8 cellular contexts compared by ENCODE assay signal in genomic region chr3:172596394-172596706, GRCh38.
DNase-seq lines count a peak whose midpoint lies in the region; ATAC-seq, FAIRE-seq and TF ChIP-seq lines count a peak whose summit lies in the region.

No MANE protein-coding gene starts in this region.

- no peak for FAIRE-seq in keratinocyte (lab: Jason Lieb, UNC)

- H3K36me3 ChIP-seq in keratinocyte (ENCODE audit: control insufficient read depth in 2 of 2, extremely low read depth in 1 of 2, insufficient read depth in 2 of 2, low read length in 2 of 2) = no peaks in the 10 kb centered on the region

- CTCF ChIA-PET in activated CD4-positive, alpha-beta T cell treated with anti-CD3 and anti-CD28 coated beads, Interleukin-2, amount 10 ng/mL, durations not matched to agents 7 days and 5 days (lab: Charles Lee) = interaction anchor here (0.7 to 5.0 kb wide), 31 partner anchors 9 to 149 kb away, joined by 3 to 41 read pairs (median 5); partner anchors contain the start of gene TNFSF10
- CTCF ChIA-PET in activated CD8-positive, alpha-beta T cell treated with anti-CD3 and anti-CD28 coated beads for 36 hours (lab: Charles Lee) = interaction anchor here (0.9 to 5.7 kb wide), 38 partner anchors 10 to 264 kb away, joined by 3 to 78 read pairs (median 12); partner anchors contain the start of genes GHSR and TNFSF10

- dilution Hi-C loops in keratinocyte (cut with MboI; ENCODE audit: extremely low pct_ligation_motif_present, low sequenced_read_pairs) = no loop called here

- no peak for DNase-seq in activated CD4-positive, alpha-beta T cell treated with anti-CD3 and anti-CD28 coated beads, Interleukin-2, amount 10 ng/mL, durations not matched to agents 7 days and 5 days
- no peak for DNase-seq in activated CD4-positive, alpha-beta T cell treated with anti-CD3 and anti-CD28 coated beads for 4 hours
- DNase-seq in activated CD8-positive, alpha-beta T cell treated with anti-CD3 and anti-CD28 coated beads for 36 hours = no peak
- no peak for DNase-seq in keratinocyte (ENCODE audit: low read depth, low spot score)
- DNase-seq in DMS153 (lab: John Stamatoyannopoulos, UW) = no peak

- H4K20me1 ChIP-seq in keratinocyte (ENCODE audit: control insufficient read depth, extremely low read depth, insufficient read depth, low read length) = no peaks in the 10 kb centered on the region

- ATAC-seq in activated CD8-positive, alpha-beta T cell treated with anti-CD3 and anti-CD28 coated beads for 36 hours = no peak
- ATAC-seq in stimulated activated memory B cell treated with anti-CD40 and anti-IgM and Interleukin-4, amounts not matched to agents 10 μg/mL and 1 μg/mL and 100 μg/mL, for 72 hours = no peak
- ATAC-seq in GM18511 (IDR thresholded peaks at IDR 0.05; ENCODE audit: unreplicated experiment) = no peak
- no peak for ATAC-seq in GM19035 (IDR thresholded peaks at IDR 0.05; ENCODE audit: unreplicated experiment)

- POLR2A ChIA-PET in activated CD4-positive, alpha-beta T cell treated with anti-CD3 and anti-CD28 coated beads, Interleukin-2, amount 10 ng/mL, durations not matched to agents 7 days and 5 days (lab: Charles Lee) = interaction anchor here (1.5 kb wide), 1 partner anchor 73 kb away, joined by 7 read pairs; the partner anchor contains the start of gene TNFSF10
- POLR2A ChIA-PET in activated CD8-positive, alpha-beta T cell treated with anti-CD3 and anti-CD28 coated beads for 36 hours (lab: Charles Lee) = interaction anchor here (1.2 to 5.5 kb wide), 6 partner anchors 12 to 84 kb away, joined by 3 to 26 read pairs (median 4); no protein-coding TSS in a partner anchor

- peak overlapping the region; percentile 58 for H2AFZ ChIP-seq in keratinocyte (ENCODE audit: control insufficient read depth, low read length)

- H3K9me1 ChIP-seq in keratinocyte (ENCODE audit: control insufficient read depth, extremely low read depth, insufficient read depth, low read length) = no peaks in the 10 kb centered on the region

- H3K79me2 ChIP-seq in keratinocyte (ENCODE audit: control insufficient read depth, insufficient read depth, low read length) = no peaks in the 10 kb centered on the region

- peak overlapping the region; percentile 84 for H3K27ac Mint-ChIP-seq in activated CD4-positive, alpha-beta T cell treated with anti-CD3 and anti-CD28 coated beads, Interleukin-2, amount 10 ng/mL, durations not matched to agents 7 days and 5 days
- peak overlapping the region; percentile 86 for H3K27ac Mint-ChIP-seq in activated CD8-positive, alpha-beta T cell treated with anti-CD3 and anti-CD28 coated beads for 36 hours
- peak overlapping the region; percentile 56 for H3K27ac Mint-ChIP-seq in stimulated activated memory B cell treated with anti-CD40 and anti-IgM and Interleukin-4, amounts not matched to agents 10 μg/mL and 1 μg/mL and 100 μg/mL, for 72 hours

- no peak overlapping the region for H3K4me3 ChIP-seq in keratinocyte (ENCODE audit: control insufficient read depth in 2 of 3, extremely low read depth in 1 of 3, insufficient read depth in 2 of 3, low read depth in 1 of 3, low read length in 3 of 3)

- H3K27ac ChIP-seq in keratinocyte (ENCODE audit: control insufficient read depth, insufficient read depth, low read length) = no peak overlapping the region

- no peaks in the 10 kb centered on the region for H3K9me3 ChIP-seq in keratinocyte (ENCODE audit: control insufficient read depth, low read depth, low read length)

- peaks cover 17% of the 10 kb centered on the region for H3K4me1 ChIP-seq in keratinocyte (ENCODE audit: control insufficient read depth, extremely low read depth, insufficient read depth, low read length)

- H3K4me2 ChIP-seq in keratinocyte (ENCODE audit: control insufficient read depth, extremely low read depth, insufficient read depth, low read depth, low read length) = no peak overlapping the region

- peak; percentile 57 for TF ChIP-seq CTCF in activated CD8-positive, alpha-beta T cell treated with anti-CD3 and anti-CD28 coated beads for 36 hours (IDR thresholded peaks at IDR 0.05)
- TF ChIP-seq CTCF in keratinocyte (optimal IDR thresholded peaks at IDR 0.05 in 1 of 3, IDR thresholded peaks at IDR 0.05 in 1 of 3, conservative IDR thresholded peaks at IDR 0.05 in 1 of 3; ENCODE audit: extremely low read depth in 1 of 3, insufficient read depth in 2 of 3, low read length in 3 of 3) = no peak

- peaks cover 56% of the 10 kb centered on the region for H3K4me1 Mint-ChIP-seq in activated CD4-positive, alpha-beta T cell treated with anti-CD3 and anti-CD28 coated beads, Interleukin-2, amount 10 ng/mL, durations not matched to agents 7 days and 5 days
- H3K4me1 Mint-ChIP-seq in activated CD8-positive, alpha-beta T cell treated with anti-CD3 and anti-CD28 coated beads for 36 hours (ENCODE audit: low read depth) = peaks cover 47% of the 10 kb centered on the region
- peaks cover 32% of the 10 kb centered on the region for H3K4me1 Mint-ChIP-seq in stimulated activated memory B cell treated with anti-CD40 and anti-IgM and Interleukin-4, amounts not matched to agents 10 μg/mL and 1 μg/mL and 100 μg/mL, for 72 hours

- peak overlapping the region; percentile 74 for H3K4me3 Mint-ChIP-seq in activated CD4-positive, alpha-beta T cell treated with anti-CD3 and anti-CD28 coated beads, Interleukin-2, amount 10 ng/mL, durations not matched to agents 7 days and 5 days
- peak overlapping the region; percentile 73 for H3K4me3 Mint-ChIP-seq in activated CD8-positive, alpha-beta T cell treated with anti-CD3 and anti-CD28 coated beads for 36 hours
- H3K4me3 Mint-ChIP-seq in stimulated activated memory B cell treated with anti-CD40 and anti-IgM and Interleukin-4, amounts not matched to agents 10 μg/mL and 1 μg/mL and 100 μg/mL, for 72 hours = no peak overlapping the region

- no peaks in the 10 kb centered on the region for H3K27me3 ChIP-seq in keratinocyte (ENCODE audit: control insufficient read depth, extremely low read depth, insufficient read depth, low read length)

- H3K9me3 Mint-ChIP-seq in activated CD4-positive, alpha-beta T cell treated with anti-CD3 and anti-CD28 coated beads, Interleukin-2, amount 10 ng/mL, durations not matched to agents 7 days and 5 days = peaks cover 4% of the 10 kb centered on the region
- H3K9me3 Mint-ChIP-seq in activated CD8-positive, alpha-beta T cell treated with anti-CD3 and anti-CD28 coated beads for 36 hours = no peaks in the 10 kb centered on the region
- no peaks in the 10 kb centered on the region for H3K9me3 Mint-ChIP-seq in stimulated activated memory B cell treated with anti-CD40 and anti-IgM and Interleukin-4, amounts not matched to agents 10 μg/mL and 1 μg/mL and 100 μg/mL, for 72 hours

- H3K36me3 Mint-ChIP-seq in activated CD4-positive, alpha-beta T cell treated with anti-CD3 and anti-CD28 coated beads, Interleukin-2, amount 10 ng/mL, durations not matched to agents 7 days and 5 days (ENCODE audit: low read depth) = peaks cover 5% of the 10 kb centered on the region
- H3K36me3 Mint-ChIP-seq in activated CD8-positive, alpha-beta T cell treated with anti-CD3 and anti-CD28 coated beads for 36 hours (ENCODE audit: low read depth) = peaks cover 4% of the 10 kb centered on the region
- peaks cover under 1% of the 10 kb centered on the region for H3K36me3 Mint-ChIP-seq in stimulated activated memory B cell treated with anti-CD40 and anti-IgM and Interleukin-4, amounts not matched to agents 10 μg/mL and 1 μg/mL and 100 μg/mL, for 72 hours

- no peak overlapping the region for H3K9ac ChIP-seq in keratinocyte (ENCODE audit: control insufficient read depth, extremely low read depth, insufficient read depth, low read length)

- H3K27me3 Mint-ChIP-seq in activated CD4-positive, alpha-beta T cell treated with anti-CD3 and anti-CD28 coated beads, Interleukin-2, amount 10 ng/mL, durations not matched to agents 7 days and 5 days = no peaks in the 10 kb centered on the region
- peaks cover 5% of the 10 kb centered on the region for H3K27me3 Mint-ChIP-seq in activated CD8-positive, alpha-beta T cell treated with anti-CD3 and anti-CD28 coated beads for 36 hours
- no peaks in the 10 kb centered on the region for H3K27me3 Mint-ChIP-seq in stimulated activated memory B cell treated with anti-CD40 and anti-IgM and Interleukin-4, amounts not matched to agents 10 μg/mL and 1 μg/mL and 100 μg/mL, for 72 hours

- intact Hi-C loops in activated CD8-positive, alpha-beta T cell treated with anti-CD3 and anti-CD28 coated beads for 36 hours (cut with micrococcal nuclease) = loop anchor here (2.0 kb wide), 1 partner anchor 106 kb away; no protein-coding TSS in a partner anchor
